Comparison of ENCODE assay signal across 13 cellular contexts in genomic region chr11:565921-566509, GRCh38. TPM values are rescaled to one million over a fixed set of nuclear protein-coding genes. Genes with fewer than 3 reads are reported as not detected.
DNase-seq lines count a peak whose midpoint lies in the region; ATAC-seq, FAIRE-seq and TF ChIP-seq lines count a peak whose summit lies in the region.
"Had no signal": no experiment of that assay in that cellular context is flagged by ENCODE, and none has a peak within 500 bp of the region (broad histone marks: within the 10 kb centered on the region; RNA-seq: fewer than 3 reads in every experiment).

No MANE protein-coding gene starts in this region.

- no peak overlapping the region for H3K27ac ChIP-seq in CD8-positive, alpha-beta T cell (ENCODE audit: low read depth, low read length)
- H3K27ac ChIP-seq: C4-2B, parathyroid adenoma had no signal

- no peak for ATAC-seq in CD8-positive, alpha-beta T cell
- ATAC-seq in HG02763 (IDR thresholded peaks at IDR 0.05; ENCODE audit: unreplicated experiment) (no peak), HG03354 (IDR thresholded peaks at IDR 0.05; ENCODE audit: poor library complexity, severe bottlenecking, unreplicated experiment) (no peak), HG02798 (IDR thresholded peaks at IDR 0.05; ENCODE audit: poor library complexity, unreplicated experiment) (no peak)
- ATAC-seq: lower lobe of right lung had no signal

- TF ChIP-seq CTCF in CD8-positive, alpha-beta T cell (IDR thresholded peaks at IDR 0.05): no peak

- peaks cover 8% of the 10 kb centered on the region for H3K36me3 Mint-ChIP-seq in CD8-positive, alpha-beta T cell

- CTCF ChIA-PET in CD8-positive, alpha-beta T cell (lab: Charles Lee): interaction anchor here (1.4 to 5.9 kb wide), 2 partner anchors 10 to 329 kb away, joined by 3 to 28 read pairs; no protein-coding TSS in a partner anchor

- POLR2A ChIA-PET in CD8-positive, alpha-beta T cell (lab: Charles Lee): interaction anchor here (0.7 kb wide), 1 partner anchor 10 kb away, joined by 3 read pairs; the partner anchor contains the start of gene PHRF1

- no peaks in the 10 kb centered on the region for H3K27me3 ChIP-seq in CD8-positive, alpha-beta T cell (ENCODE audit: insufficient read depth, low read length)

- H3K9me3 Mint-ChIP-seq in CD8-positive, alpha-beta T cell: no peaks in the 10 kb centered on the region

- H3K27me3 Mint-ChIP-seq in CD8-positive, alpha-beta T cell (ENCODE audit: low read depth): no peaks in the 10 kb centered on the region

- no peak overlapping the region for H3K4me3 Mint-ChIP-seq in CD8-positive, alpha-beta T cell

- FAIRE-seq in HTR-8/SVneo (lab: Jason Lieb, UNC): peak; percentile 81

- no peak for DNase-seq in CD8-positive, alpha-beta T cell
- no peak for DNase-seq in HTR-8/SVneo (ENCODE audit: insufficient read length, low spot score)
- DNase-seq in cerebellar cortex (ENCODE audit: low spot score): peak; percentile 47
- DNase-seq: lower lobe of right lung; NCI-H1092; NCI-H748 treated with DMSO at 0.1 percent for 48 hours; stimulated activated CD4-positive, alpha-beta T cell treated with anti-CD3 and anti-CD28 coated beads, Interleukin-4, amount 100 ng/mL, for 1 hour; SW 1271 had no signal

- H3K4me1 Mint-ChIP-seq in CD8-positive, alpha-beta T cell (ENCODE audit: low read depth): peaks cover 17% of the 10 kb centered on the region

- H3K27ac Mint-ChIP-seq in CD8-positive, alpha-beta T cell: peak overlapping the region; percentile 27

- H3K36me3 ChIP-seq in CD8-positive, alpha-beta T cell (ENCODE audit: insufficient read depth, low read length): no peaks in the 10 kb centered on the region

- no peak overlapping the region for H3K4me3 ChIP-seq in CD8-positive, alpha-beta T cell (ENCODE audit: low read depth, low read length)
- H3K4me3 ChIP-seq: lower lobe of right lung had no signal

- peaks cover 18% of the 10 kb centered on the region for H3K4me1 ChIP-seq in CD8-positive, alpha-beta T cell (ENCODE audit: insufficient read depth, low read length)
- H3K4me1 ChIP-seq: parathyroid adenoma had no signal

- no peaks in the 10 kb centered on the region for H3K9me3 ChIP-seq in CD8-positive, alpha-beta T cell (ENCODE audit: low read length)
- H3K9me3 ChIP-seq: lower lobe of right lung had no signal

- intact Hi-C loops in CD8-positive, alpha-beta T cell (cut with DNase I, micrococcal nuclease): no loop called here

RNA-seq across cellular contexts. Expression of gene RASSF7, which starts 5.2 kb away (rescaled TPM):
- total RNA-seq in CD8-positive, alpha-beta T cell: 10 to 100 TPM; 11.8 to 15.3 TPM

RNA-seq across cellular contexts. Expression of gene LMNTD2, which starts 5.5 kb away (rescaled TPM):
- 1 to 10 TPM; 4.2 to 5.6 TPM for total RNA-seq in CD8-positive, alpha-beta T cell

RNA-seq across cellular contexts. Expression of gene PHRF1, which starts 10.3 kb away (rescaled TPM):
- total RNA-seq in CD8-positive, alpha-beta T cell: 10 to 100 TPM; 43.2 to 44.9 TPM

RNA-seq across cellular contexts. Expression of gene LRRC56, which starts 28.7 kb away (rescaled TPM):
- total RNA-seq in CD8-positive, alpha-beta T cell: 1 to 10 TPM; 3.2 TPM

RNA-seq across cellular contexts. Expression of gene HRAS, which starts 30.6 kb away (rescaled TPM):
- 10 to 100 TPM; 25.2 to 25.5 TPM for total RNA-seq in CD8-positive, alpha-beta T cell
